Comparison of ENCODE assay signal across 11 cellular contexts in the genomic region with DNA sequence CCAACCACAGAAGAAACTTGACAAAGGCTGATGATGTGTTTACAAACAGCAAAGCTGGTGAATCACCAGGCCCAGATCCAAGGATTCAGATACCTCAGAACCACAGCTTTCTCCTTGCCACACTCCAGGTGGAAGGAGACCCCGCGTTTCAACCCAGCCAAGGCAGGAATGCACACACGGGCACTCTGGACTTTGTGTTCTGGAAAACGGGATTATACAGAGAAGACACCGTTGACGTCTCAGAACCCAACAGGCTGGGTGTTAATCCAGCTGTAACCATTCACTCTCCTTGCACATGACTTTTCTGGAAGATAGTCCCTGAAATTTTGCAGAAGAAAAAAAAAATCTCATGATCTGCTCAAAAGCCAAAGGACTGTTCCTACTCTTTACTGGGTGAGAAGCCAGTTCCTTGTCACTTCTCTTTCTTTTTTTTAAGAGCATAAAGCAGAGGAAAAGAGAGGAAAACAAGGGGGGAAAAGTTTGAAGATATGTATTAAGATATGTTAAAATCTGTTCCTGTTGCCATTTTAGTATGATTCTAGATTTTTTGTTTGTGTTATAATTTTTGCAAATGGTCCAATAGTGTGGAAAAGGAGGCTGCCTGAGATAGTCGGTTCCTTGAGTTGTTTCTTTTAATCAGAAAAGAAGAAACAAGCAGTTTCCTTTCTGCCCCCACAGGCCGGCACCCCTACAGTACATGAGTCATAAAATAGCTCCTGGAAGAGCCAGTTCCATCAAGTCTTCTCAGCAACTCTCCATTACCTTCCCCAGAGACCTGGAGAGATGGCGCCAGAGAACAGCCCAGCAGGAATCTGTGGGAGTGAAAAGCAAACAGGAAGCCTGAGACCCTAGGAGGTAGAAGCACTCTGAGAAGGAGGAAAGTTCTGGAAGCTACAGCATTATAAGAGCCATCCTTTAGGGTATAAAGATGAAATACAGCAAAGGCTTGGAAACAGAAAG.
A peak's percentile ranks its signal among the peaks of the same experiment; 100 is the strongest.
DNase-seq lines count a peak whose midpoint lies in the region; ATAC-seq and TF ChIP-seq lines count a peak whose summit lies in the region.
"Had no signal": no experiment of that assay in that cellular context is flagged by ENCODE, and none has a peak within 500 bp of the region (broad histone marks: within the 10 kb centered on the region; RNA-seq: fewer than 3 reads in every experiment).

No MANE protein-coding gene starts in this region.

- no peaks in the 10 kb centered on the region for H3K27me3 ChIP-seq in body of pancreas

- POLR2A ChIA-PET in HEK293T (lab: Yijun Ruan, JAX): no interaction called here

- CTCF ChIA-PET in HEK293T (lab: Yijun Ruan, JAX): interaction anchor here (1.5 kb wide), 1 partner anchor 37 kb away, joined by 3 read pairs; no protein-coding TSS in a partner anchor

- H3K4me3 Mint-ChIP-seq in stimulated activated naive CD8-positive, alpha-beta T cell treated with anti-CD3 and anti-CD28 coated beads, Interleukin-15, amount 100 ng/mL, for 72 hours: no peak overlapping the region
- H3K4me3 Mint-ChIP-seq: naive thymus-derived CD8-positive, alpha-beta T cell had no signal

- no peaks in the 10 kb centered on the region for H3K9me3 ChIP-seq in body of pancreas

- H3K4me1 Mint-ChIP-seq in stimulated activated naive CD8-positive, alpha-beta T cell treated with anti-CD3 and anti-CD28 coated beads, Interleukin-15, amount 100 ng/mL, for 72 hours: no peaks in the 10 kb centered on the region
- H3K4me1 Mint-ChIP-seq: naive thymus-derived CD8-positive, alpha-beta T cell had no signal

- no peak overlapping the region for H3K27ac Mint-ChIP-seq in stimulated activated naive CD8-positive, alpha-beta T cell treated with anti-CD3 and anti-CD28 coated beads, Interleukin-15, amount 100 ng/mL, for 72 hours
- H3K27ac Mint-ChIP-seq: naive thymus-derived CD8-positive, alpha-beta T cell had no signal

- TF ChIP-seq CTCF in body of pancreas (IDR thresholded peaks at IDR 0.05): no peak

- peak; percentile 8 for DNase-seq in HEK293T (ENCODE audit: extremely low spot score)
- DNase-seq in body of pancreas: peak in 3 of 4 donors; percentile 13 to 32 (median 15)
- DNase-seq in hepatic stellate cell (ENCODE audit: low spot score): peak; percentile 16
- DNase-seq in smooth muscle cell of the brain vasculature (ENCODE audit: low read depth, low spot score): peak; percentile 95
- DNase-seq in dedifferentiated amniotic fluid mesenchymal stem cell (ENCODE audit: extremely low spot score): no peak
- DNase-seq in retina: no peak
- no peak for DNase-seq in stimulated activated naive CD8-positive, alpha-beta T cell treated with anti-CD3 and anti-CD28 coated beads, Interleukin-15, amount 100 ng/mL, for 72 hours
- DNase-seq in T-helper 9 cell: no peak
- DNase-seq: activated naive CD4-positive, alpha-beta T cell; naive thymus-derived CD8-positive, alpha-beta T cell had no signal

- H3K27me3 Mint-ChIP-seq in stimulated activated naive CD8-positive, alpha-beta T cell treated with anti-CD3 and anti-CD28 coated beads, Interleukin-15, amount 100 ng/mL, for 72 hours: peaks cover 50% of the 10 kb centered on the region

- no peak for ATAC-seq in body of pancreas
- ATAC-seq in stimulated activated naive CD8-positive, alpha-beta T cell treated with anti-CD3 and anti-CD28 coated beads, Interleukin-15, amount 100 ng/mL, for 72 hours: no peak
- ATAC-seq: naive thymus-derived CD8-positive, alpha-beta T cell had no signal

- no peak overlapping the region for H3K4me3 ChIP-seq in body of pancreas

- no peak overlapping the region for H3K27ac ChIP-seq in body of pancreas
- H3K27ac ChIP-seq: KMS-11 had no signal

- no peak for TF ChIP-seq POLR2A in body of pancreas (IDR thresholded peaks at IDR 0.05)

- intact Hi-C loops in body of pancreas (cut with DNase I): no loop called here

- WGBS in body of pancreas, 2 donors: 84 to 96% methylated on average over 9 of the region's 9 CpGs

- no peaks in the 10 kb centered on the region for H3K4me1 ChIP-seq in body of pancreas

- H3K9me3 Mint-ChIP-seq in stimulated activated naive CD8-positive, alpha-beta T cell treated with anti-CD3 and anti-CD28 coated beads, Interleukin-15, amount 100 ng/mL, for 72 hours: no peaks in the 10 kb centered on the region
- H3K9me3 Mint-ChIP-seq: naive thymus-derived CD8-positive, alpha-beta T cell had no signal

- H3K36me3 ChIP-seq in body of pancreas (replicated peaks in 1 of 2; ENCODE audit: insufficient read depth in 1 of 2, low read depth in 2 of 2): no peaks in the 10 kb centered on the region

TF ChIP-seq in HEK293T, 16 proteins besides CTCF, POLR2A, EP300 and RAD21:
- TF ChIP-seq NFRKB (IDR thresholded peaks at IDR 0.05) (no peak), FOXK2 (IDR thresholded peaks at IDR 0.05) (no peak), L3MBTL2 (conservative IDR thresholded peaks at IDR 0.05) (no peak), SUZ12 (IDR thresholded peaks at IDR 0.05) (no peak), HDGF (IDR thresholded peaks at IDR 0.05; ENCODE audit: borderline replicate concordance) (no peak), FOXM1 (IDR thresholded peaks at IDR 0.05; ENCODE audit: borderline replicate concordance) (no peak), ARNT (IDR thresholded peaks at IDR 0.05) (no peak), FOXA1 (IDR thresholded peaks at IDR 0.05) (no peak), SP1 (IDR thresholded peaks at IDR 0.05) (no peak), ZNF384 (IDR thresholded peaks at IDR 0.05) (no peak), TARDBP (IDR thresholded peaks at IDR 0.05) (no peak), PKNOX1 (IDR thresholded peaks at IDR 0.05) (no peak), BHLHE40 (IDR thresholded peaks at IDR 0.05; ENCODE audit: borderline replicate concordance) (no peak), LEF1 (IDR thresholded peaks at IDR 0.05; ENCODE audit: borderline replicate concordance) (no peak), CTBP1 (IDR thresholded peaks at IDR 0.05; ENCODE audit: borderline replicate concordance) (no peak), ELF4 (IDR thresholded peaks at IDR 0.05) (no peak)

Comparison
In these comparisons a context has a peak if more than half of its experiments do, and no peak if none do; other contexts are left out.
1. DNase-seq: peak in HEK293T (single experiment), body of pancreas (3 of 4), hepatic stellate cell (single experiment) and smooth muscle cell of the brain vasculature (single experiment); none in dedifferentiated amniotic fluid mesenchymal stem cell (single experiment), retina (single experiment), stimulated activated naive CD8-positive, alpha-beta T cell treated with anti-CD3 and anti-CD28 coated beads, Interleukin-15, amount 100 ng/mL, for 72 hours (0 of 2) and T-helper 9 cell (single experiment).